Comparison of ENCODE assay signal across 28 cellular contexts in the genomic region with DNA sequence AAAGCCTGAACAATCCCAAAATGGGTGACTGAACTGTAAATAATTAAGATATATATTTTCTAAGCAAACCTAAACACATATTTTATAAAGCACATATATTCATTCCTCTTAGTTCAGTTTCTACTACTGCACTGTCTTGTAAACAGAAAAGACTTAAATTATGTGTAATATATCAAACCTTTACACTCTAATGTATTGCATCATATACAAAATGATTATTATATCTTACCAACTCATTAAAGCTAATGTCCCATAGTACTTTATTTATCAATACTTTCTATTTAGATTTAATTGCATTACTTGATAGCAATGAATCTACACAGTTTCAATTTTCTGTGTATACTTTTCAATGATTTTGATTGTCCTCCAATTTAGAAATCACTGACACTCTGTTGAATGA.
"Had no signal": no experiment of that assay in that cellular context is flagged by ENCODE, and none has a peak within 500 bp of the region (broad histone marks: within the 10 kb centered on the region; RNA-seq: fewer than 3 reads in every experiment).

No MANE protein-coding gene starts in this region.

- ATAC-seq: effector memory CD8-positive, alpha-beta T cell; esophagus mucosa; gastrocnemius medialis; heart right ventricle; left cardiac atrium; left lung; left ventricle myocardium superior; lower lobe of right lung; mucosa of descending colon had no signal

- H3K27ac ChIP-seq: colonic mucosa, epithelial cell of prostate, esophagus squamous epithelium, gastrocnemius medialis, heart right ventricle, left lung, lower lobe of right lung had no signal

- H3K9me3 ChIP-seq: colonic mucosa, esophagus squamous epithelium, gastrocnemius medialis, heart right ventricle, left lung, lower lobe of right lung, mucosa of descending colon had no signal

- H3K9me3 Mint-ChIP-seq: dendritic cell treated with granulocyte-macrophage colony-stimulating factor and Interleukin-4, amounts not matched to agents 40 ng/mL and 50 ng/mL, for 4 days; effector memory CD8-positive, alpha-beta T cell; endodermal cell; mesothelial cell of epicardium; naive B cell had no signal

- H3K27me3 ChIP-seq: colonic mucosa, esophagus squamous epithelium, gastrocnemius medialis, heart right ventricle, left lung had no signal

- H3K4me1 ChIP-seq: colonic mucosa, left lung, lower lobe of right lung had no signal

- DNase-seq: colonic mucosa; cortex of kidney; effector CD8-positive, alpha-beta T cell; effector memory CD8-positive, alpha-beta T cell; endodermal cell; erythroblast; esophagus squamous epithelium; foreskin fibroblast; foreskin melanocyte; gastrocnemius medialis; glutamatergic neuron; head of caudate nucleus; heart right ventricle; hippocampal formation; left cardiac atrium; left lung; left ventricle myocardium superior; lower lobe of right lung; mesenchymal stem cell; mucosa of descending colon; naive B cell had no signal

- H3K4me3 Mint-ChIP-seq: dendritic cell treated with granulocyte-macrophage colony-stimulating factor and Interleukin-4, amounts not matched to agents 40 ng/mL and 50 ng/mL, for 4 days; effector memory CD8-positive, alpha-beta T cell; endodermal cell; mesothelial cell of epicardium; naive B cell had no signal

- H3K27ac Mint-ChIP-seq: dendritic cell treated with granulocyte-macrophage colony-stimulating factor and Interleukin-4, amounts not matched to agents 40 ng/mL and 50 ng/mL, for 4 days; endodermal cell; mesothelial cell of epicardium had no signal

- FAIRE-seq: endometrium, islet of Langerhans, keratinocyte had no signal

- H3K4me3 ChIP-seq: colonic mucosa, esophagus squamous epithelium, gastrocnemius medialis, heart right ventricle, left lung, lower lobe of right lung, mucosa of descending colon had no signal

- H3K36me3 ChIP-seq: colonic mucosa, gastrocnemius medialis had no signal

- H3K27me3 Mint-ChIP-seq: dendritic cell treated with granulocyte-macrophage colony-stimulating factor and Interleukin-4, amounts not matched to agents 40 ng/mL and 50 ng/mL, for 4 days; effector memory CD8-positive, alpha-beta T cell; naive B cell had no signal
